ENCODE assay signal across 1 cellular context in genomic region chr1:6389971-6390370, GRCh38.
TF ChIP-seq lines count a peak whose summit lies in the region.

No MANE protein-coding gene starts in this region.

TF ChIP-seq in WTC11, 78 proteins besides CTCF, POLR2A, EP300 and RAD21 (continued from another document):
- no peak for TF ChIP-seq AR (CRISPR knock-in tag; IDR thresholded peaks at IDR 0.05)
- no peak for TF ChIP-seq PRRX2 (CRISPR knock-in tag; IDR thresholded peaks at IDR 0.05)
- TF ChIP-seq ZBTB21 (CRISPR knock-in tag; IDR thresholded peaks at IDR 0.05; ENCODE audit: borderline replicate concordance) = no peak
- no peak for TF ChIP-seq STAT6 (CRISPR knock-in tag; conservative IDR thresholded peaks at IDR 0.05; ENCODE audit: low read depth)
- no peak for TF ChIP-seq ZNF121 (CRISPR knock-in tag; IDR thresholded peaks at IDR 0.05)
- no peak for TF ChIP-seq MYBL2 (CRISPR knock-in tag; IDR thresholded peaks at IDR 0.05)
- TF ChIP-seq ZNF317 (CRISPR knock-in tag; IDR thresholded peaks at IDR 0.05; ENCODE audit: borderline replicate concordance, low read depth) = no peak
- no peak for TF ChIP-seq NFATC4 (CRISPR knock-in tag; IDR thresholded peaks at IDR 0.05)
- TF ChIP-seq ZNF671 (CRISPR knock-in tag; IDR thresholded peaks at IDR 0.05) = no peak
- TF ChIP-seq GTF2I (CRISPR knock-in tag; conservative IDR thresholded peaks at IDR 0.05) = no peak
